ENCODE assay signal across 18 cellular contexts in genomic region chr18:39366086-39366485, GRCh38.
A peak's percentile ranks its signal among the peaks of the same experiment; 100 is the strongest.
DNase-seq lines count a peak whose midpoint lies in the region; ATAC-seq and TF ChIP-seq lines count a peak whose summit lies in the region.
"Had no signal": no experiment of that assay in that cellular context is flagged by ENCODE, and none has a peak within 500 bp of the region (broad histone marks: within the 10 kb centered on the region; RNA-seq: fewer than 3 reads in every experiment).

No MANE protein-coding gene starts in this region.

- H3K4me1 ChIP-seq in hepatocyte (ENCODE audit: insufficient read depth) (no peaks in the 10 kb centered on the region), trophoblast cell (ENCODE audit: control insufficient read depth in 1 of 2, insufficient read depth in 2 of 2, low read length in 2 of 2) (no peaks in the 10 kb centered on the region)
- H3K4me1 ChIP-seq: A549, BLaER1 had no signal

- no peak overlapping the region for H4K8ac ChIP-seq in trophoblast cell (ENCODE audit: low read depth, low read length)

- H4K12ac ChIP-seq in trophoblast cell (ENCODE audit: low read depth, low read length) = peak overlapping the region; percentile 12

- H3K27me3 Mint-ChIP-seq in stimulated activated naive CD8-positive, alpha-beta T cell treated with anti-CD3 and anti-CD28 coated beads, Interleukin-15, amount 100 ng/mL, for 72 hours = no peaks in the 10 kb centered on the region
- H3K27me3 Mint-ChIP-seq: CD4-positive, alpha-beta memory T cell had no signal

- H3K36me3 ChIP-seq in hepatocyte (replicated peaks; ENCODE audit: insufficient read depth, low read depth) = no peaks in the 10 kb centered on the region
- no peaks in the 10 kb centered on the region for H3K36me3 ChIP-seq in trophoblast cell (ENCODE audit: control insufficient read depth in 1 of 2, insufficient read depth in 2 of 2, low read length in 2 of 2)
- H3K36me3 ChIP-seq: BLaER1 had no signal

- H3K4me2 ChIP-seq in hepatocyte (no peak overlapping the region), trophoblast cell (ENCODE audit: low read length) (no peak overlapping the region)
- H3K4me2 ChIP-seq: A549, BLaER1 had no signal

- H3K4me1 Mint-ChIP-seq in stimulated activated naive CD8-positive, alpha-beta T cell treated with anti-CD3 and anti-CD28 coated beads, Interleukin-15, amount 100 ng/mL, for 72 hours = no peaks in the 10 kb centered on the region
- H3K4me1 Mint-ChIP-seq: CD4-positive, alpha-beta memory T cell had no signal

- H2AK5ac ChIP-seq in trophoblast cell (ENCODE audit: low read length) = no peak overlapping the region

- H3K9me3 ChIP-seq in hepatocyte (ENCODE audit: low read depth) (no peaks in the 10 kb centered on the region), trophoblast cell (ENCODE audit: insufficient read depth, low read depth, low read length) (no peaks in the 10 kb centered on the region)
- H3K9me3 ChIP-seq: A549, BLaER1 had no signal

- no peaks in the 10 kb centered on the region for H3K27me3 ChIP-seq in hepatocyte
- H3K27me3 ChIP-seq in trophoblast cell (ENCODE audit: insufficient read depth, low read length) = no peaks in the 10 kb centered on the region
- H3K27me3 ChIP-seq: BLaER1 had no signal

- peak overlapping the region; percentile 43 for H2BK120ac ChIP-seq in trophoblast cell (ENCODE audit: insufficient read depth, low read length, poor library complexity)

- no peaks in the 10 kb centered on the region for H3K79me2 ChIP-seq in hepatocyte
- H3K79me2 ChIP-seq in trophoblast cell (ENCODE audit: control insufficient read depth, insufficient read depth, low read length, poor library complexity) = no peaks in the 10 kb centered on the region

- H3K9ac ChIP-seq in trophoblast cell (ENCODE audit: low read length) = no peak overlapping the region
- H3K9ac ChIP-seq: BLaER1 had no signal

- no peak overlapping the region for H4K91ac ChIP-seq in trophoblast cell (ENCODE audit: low read depth, low read length)

- H2AFZ ChIP-seq in hepatocyte (peak overlapping the region; percentile 15), trophoblast cell (ENCODE audit: insufficient read depth, low read length, poor library complexity) (no peak overlapping the region)

- H3K4me3 Mint-ChIP-seq in stimulated activated naive CD8-positive, alpha-beta T cell treated with anti-CD3 and anti-CD28 coated beads, Interleukin-15, amount 100 ng/mL, for 72 hours = no peak overlapping the region
- H3K4me3 Mint-ChIP-seq: CD14-positive monocyte; CD4-positive, alpha-beta memory T cell had no signal

- no peak overlapping the region for H2BK12ac ChIP-seq in trophoblast cell (ENCODE audit: low read length)

- H2BK5ac ChIP-seq in trophoblast cell (ENCODE audit: low read depth, low read length, poor library complexity) = no peak overlapping the region

- no peak for DNase-seq in stimulated activated naive CD8-positive, alpha-beta T cell treated with anti-CD3 and anti-CD28 coated beads, Interleukin-15, amount 100 ng/mL, for 72 hours
- DNase-seq in stimulated activated naive CD8-positive, alpha-beta T cell treated with anti-CD3 and anti-CD28 coated beads, Interleukin-15, Interleukin-2, amounts not matched to agents 100 U/mL and 50 U/mL, for 24 hours = no peak
- no peak for DNase-seq in hepatocyte (ENCODE audit: low spot score)
- no peak for DNase-seq in trophoblast cell
- DNase-seq in GM13977 (ENCODE audit: low spot score) = no peak
- no peak for DNase-seq in NCI-H2171 (lab: John Stamatoyannopoulos, UW)
- DNase-seq in DMS79 (lab: John Stamatoyannopoulos, UW) = no peak
- DNase-seq: CD4-positive, alpha-beta memory T cell; DMS153; DND-41; EL; GOT3; H7 had no signal

- TF ChIP-seq CTCF in hepatocyte (IDR thresholded peaks at IDR 0.05; ENCODE audit: poor library complexity) (no peak), GM13977 (IDR thresholded peaks at IDR 0.05; ENCODE audit: extremely low read depth, insufficient read depth, missing control alignments) (no peak)

- in situ Hi-C loops in GM13977 (cut with MboI; ENCODE audit: low pct_unique_long_range_greater_than_20kb, low sequenced_read_pairs, unreplicated experiment) = no loop called here

- peaks cover 0 to 5% of the 10 kb centered on the region in 2 donors for H3K9me3 Mint-ChIP-seq in stimulated activated naive CD8-positive, alpha-beta T cell treated with anti-CD3 and anti-CD28 coated beads, Interleukin-15, amount 100 ng/mL, for 72 hours

- H3K9me2 ChIP-seq in hepatocyte (replicated peaks; ENCODE audit: insufficient read depth) = no peaks in the 10 kb centered on the region

- H3K23ac ChIP-seq in trophoblast cell (ENCODE audit: low read length) = no peak overlapping the region

- H3K4me3 ChIP-seq in hepatocyte (no peak overlapping the region), trophoblast cell (ENCODE audit: low read depth, low read length) (no peak overlapping the region)
- H3K4me3 ChIP-seq: A549, BLaER1, GM12878 had no signal

- ATAC-seq in stimulated activated naive CD8-positive, alpha-beta T cell treated with anti-CD3 and anti-CD28 coated beads, Interleukin-15, amount 100 ng/mL, for 72 hours = peak; percentile 28
- ATAC-seq in stimulated activated naive CD8-positive, alpha-beta T cell treated with anti-CD3 and anti-CD28 coated beads, Interleukin-15, Interleukin-2, amounts not matched to agents 100 U/mL and 50 U/mL, for 24 hours = no peak
- ATAC-seq: A549, GM12878 had no signal

- H3K27ac ChIP-seq in hepatocyte = no peak overlapping the region
- H3K27ac ChIP-seq in trophoblast cell (ENCODE audit: low read depth, low read length) = no peak overlapping the region
- H3K27ac ChIP-seq: 22Rv1, A549, BLaER1 had no signal

- H3K27ac Mint-ChIP-seq in stimulated activated naive CD8-positive, alpha-beta T cell treated with anti-CD3 and anti-CD28 coated beads, Interleukin-15, amount 100 ng/mL, for 72 hours = no peak overlapping the region
- H3K27ac Mint-ChIP-seq: CD14-positive monocyte; CD4-positive, alpha-beta memory T cell had no signal

- no peak overlapping the region for H3K14ac ChIP-seq in trophoblast cell (ENCODE audit: low read length)

- H3K4ac ChIP-seq in trophoblast cell (ENCODE audit: low read depth, low read length) = no peak overlapping the region

- no peaks in the 10 kb centered on the region for H4K20me1 ChIP-seq in hepatocyte (ENCODE audit: insufficient read depth, poor library complexity, severe bottlenecking)
- H4K20me1 ChIP-seq: BLaER1 had no signal

- H3K18ac ChIP-seq in trophoblast cell (ENCODE audit: low read length) = no peak overlapping the region

- no peaks in the 10 kb centered on the region for H3K79me1 ChIP-seq in trophoblast cell (ENCODE audit: low read length)
